40 cellular contexts compared by ENCODE assay signal in genomic region chr6:29079203-29079602, GRCh38. TPM values are rescaled to one million over a fixed set of nuclear protein-coding genes. Genes with fewer than 3 reads are reported as not detected.
"Had no signal": no experiment of that assay in that cellular context is flagged by ENCODE, and none has a peak within 500 bp of the region (broad histone marks: within the 10 kb centered on the region; RNA-seq: fewer than 3 reads in every experiment).

No MANE protein-coding gene starts in this region.

- H3K4me3 ChIP-seq: adrenal gland, body of pancreas, breast epithelium had no signal

- H3K9me3 Mint-ChIP-seq: activated B cell treated with CpG ODN at 0.5 μM for 24 hours; activated CD4-positive, alpha-beta memory T cell treated with anti-CD3 and anti-CD28 coated beads for 36 hours; activated CD4-positive, alpha-beta T cell treated with anti-CD3 and anti-CD28 coated beads, Interleukin-2, amount 10 ng/mL, durations not matched to agents 24 days and 14 days; activated CD8-positive, alpha-beta T cell treated with anti-CD3 and anti-CD28 coated beads for 36 hours; activated naive CD4-positive, alpha-beta T cell treated with anti-CD3 and anti-CD28 coated beads for 36 hours; activated naive CD4-positive, alpha-beta T cell treated with anti-CD3 and anti-CD28 coated beads, Interleukin-2, amount 50 U/mL, for 72 hours; activated naive CD8-positive, alpha-beta T cell treated with anti-CD3 and anti-CD28 coated beads for 36 hours; activated T-cell treated with anti-CD3 and anti-CD28 coated beads, Interleukin-2, amount 50 U/mL, for 4 hours; activated T-cell treated with anti-CD3 and anti-CD28 coated beads, Interleukin-2, amount 50 U/mL, for 72 hours; activated T-helper 1 cell treated with anti-CD3 and anti-CD28 coated beads, Interleukin-12 subunit alpha, Interleukin-12 subunit beta, Interleukin-2, Interleukin-4 antibody, amounts not matched to agents 30 ng/mL and 10 ng/mL and 1 ng/mL, durations not matched to agents 14 hours and 24 hours and 36 hours; activated T-helper 17 cell treated with anti-CD3 and anti-CD28 coated beads, Interleukin-2, amount 50 U/mL, for 72 hours; central memory CD8-positive, alpha-beta T cell; T-helper 1 cell treated with Interleukin-12 subunit alpha and Interleukin-12 subunit beta and Interleukin-4 antibody, amounts not matched to agents 30 μg/mL and 1 μg/mL, for 36 hours; T-helper 2 cell treated with Interferon-gamma antibody and Interleukin-4, amounts not matched to agents 5 μg/mL and 100 μg/mL, for 36 hours had no signal

- H3K27ac ChIP-seq: adrenal gland, body of pancreas, brain microvascular endothelial cell, breast epithelium, VCaP had no signal

- H3K4me3 Mint-ChIP-seq: activated B cell treated with CpG ODN at 0.5 μM for 24 hours; activated CD4-positive, alpha-beta memory T cell treated with anti-CD3 and anti-CD28 coated beads for 36 hours; activated CD4-positive, alpha-beta T cell treated with anti-CD3 and anti-CD28 coated beads, Interleukin-2, amount 10 ng/mL, durations not matched to agents 24 days and 14 days; activated CD8-positive, alpha-beta T cell treated with anti-CD3 and anti-CD28 coated beads for 36 hours; activated naive CD4-positive, alpha-beta T cell treated with anti-CD3 and anti-CD28 coated beads for 36 hours; activated naive CD8-positive, alpha-beta T cell treated with anti-CD3 and anti-CD28 coated beads for 36 hours; activated T-cell treated with anti-CD3 and anti-CD28 coated beads, Interleukin-2, amount 50 U/mL, for 4 hours; activated T-cell treated with anti-CD3 and anti-CD28 coated beads, Interleukin-2, amount 50 U/mL, for 72 hours; activated T-helper 1 cell treated with anti-CD3 and anti-CD28 coated beads, Interleukin-12 subunit alpha, Interleukin-12 subunit beta, Interleukin-2, Interleukin-4 antibody, amounts not matched to agents 30 ng/mL and 10 ng/mL and 1 ng/mL, durations not matched to agents 14 hours and 24 hours and 36 hours; activated T-helper 17 cell treated with anti-CD3 and anti-CD28 coated beads, Interleukin-2, amount 50 U/mL, for 72 hours; central memory CD8-positive, alpha-beta T cell; T-helper 1 cell treated with Interleukin-12 subunit alpha and Interleukin-12 subunit beta and Interleukin-4 antibody, amounts not matched to agents 30 μg/mL and 1 μg/mL, for 36 hours; T-helper 2 cell treated with Interferon-gamma antibody and Interleukin-4, amounts not matched to agents 5 μg/mL and 100 μg/mL, for 36 hours had no signal

- H3K36me3 Mint-ChIP-seq: activated CD4-positive, alpha-beta memory T cell treated with anti-CD3 and anti-CD28 coated beads for 36 hours; activated naive CD4-positive, alpha-beta T cell treated with anti-CD3 and anti-CD28 coated beads, Interleukin-2, amount 50 U/mL, for 72 hours; activated naive CD8-positive, alpha-beta T cell treated with anti-CD3 and anti-CD28 coated beads for 36 hours had no signal

- DNase-seq: activated B cell treated with CpG ODN at 0.5 μM for 24 hours; activated CD4-positive, alpha-beta memory T cell treated with anti-CD3 and anti-CD28 coated beads for 36 hours; activated CD4-positive, alpha-beta T cell treated with anti-CD3 and anti-CD28 coated beads for 4 hours; activated CD4-positive, alpha-beta T cell treated with anti-CD3 and anti-CD28 coated beads, Interleukin-2, amount 10 ng/mL, durations not matched to agents 24 days and 14 days; activated CD4-positive, alpha-beta T cell treated with anti-CD3 and anti-CD28 coated beads, Interleukin-2, amount 50 U/mL, for 1 hour; activated CD4-positive, alpha-beta T cell treated with anti-CD3 and anti-CD28 coated beads, Interleukin-2, amount 50 U/mL, for 4 hours; activated CD4-positive, CD25-positive, alpha-beta regulatory T cell treated with anti-CD3 and anti-CD28 coated beads, Interleukin-2, amount 50 U/mL, for 72 hours; activated CD8-positive, alpha-beta memory T cell treated with anti-CD3 and anti-CD28 coated beads, Interleukin-2, amount 50 U/mL, for 4 hours; activated CD8-positive, alpha-beta T cell treated with anti-CD3 and anti-CD28 coated beads for 36 hours; activated effector memory CD4-positive, alpha-beta T cell treated with anti-CD3 and anti-CD28 coated beads, Interleukin-2, amount 50 U/mL, for 16 hours; activated gamma-delta T cell treated with Interleukin-2 at 50 U/mL for 16 hours; activated naive CD4-positive, alpha-beta T cell; activated naive CD4-positive, alpha-beta T cell treated with anti-CD3 and anti-CD28 coated beads for 36 hours; activated naive CD4-positive, alpha-beta T cell treated with anti-CD3 and anti-CD28 coated beads, Interleukin-2, amount 50 U/mL, for 16 hours; activated naive CD8-positive, alpha-beta T cell treated with anti-CD3 and anti-CD28 coated beads for 36 hours; activated T-cell treated with anti-CD3 and anti-CD28 coated beads for 4 hours; activated T-cell treated with anti-CD3 and anti-CD28 coated beads, Interleukin-2, amount 50 U/mL, for 1 hour; activated T-cell treated with anti-CD3 and anti-CD28 coated beads, Interleukin-2, amount 50 U/mL, for 4 hours; activated T-cell treated with anti-CD3 and anti-CD28 coated beads, Interleukin-2, amount 50 U/mL, for 72 hours; adrenal gland; amniotic stem cell; aorta; body of pancreas; brain microvascular endothelial cell; cerebellar nuclear complex; T-helper 2 cell; T-helper 9 cell had no signal

- FAIRE-seq: astrocyte, TTC549 had no signal

- H3K4me1 ChIP-seq: adrenal gland, body of pancreas, breast epithelium had no signal

- H3K36me3 ChIP-seq: adrenal gland, brain microvascular endothelial cell, breast epithelium had no signal

- H3K9me3 ChIP-seq: adrenal gland, body of pancreas, breast epithelium had no signal

- H3K4me1 Mint-ChIP-seq: activated B cell treated with CpG ODN at 0.5 μM for 24 hours; activated CD4-positive, alpha-beta T cell treated with anti-CD3 and anti-CD28 coated beads, Interleukin-2, amount 10 ng/mL, durations not matched to agents 24 days and 14 days; activated T-helper 17 cell treated with anti-CD3 and anti-CD28 coated beads, Interleukin-2, amount 50 U/mL, for 72 hours; central memory CD8-positive, alpha-beta T cell had no signal

- ATAC-seq: activated CD8-positive, alpha-beta T cell treated with anti-CD3 and anti-CD28 coated beads for 36 hours; activated naive CD4-positive, alpha-beta T cell treated with anti-CD3 and anti-CD28 coated beads, Interleukin-2, amount 50 U/mL, for 72 hours; activated T-cell treated with anti-CD3 and anti-CD28 coated beads, Interleukin-2, amount 50 U/mL, for 4 hours; activated T-cell treated with anti-CD3 and anti-CD28 coated beads, Interleukin-2, amount 50 U/mL, for 72 hours; activated T-helper 17 cell treated with anti-CD3 and anti-CD28 coated beads, Interleukin-2, amount 50 U/mL, for 72 hours; body of pancreas had no signal

- H3K27me3 ChIP-seq: adrenal gland, body of pancreas, brain microvascular endothelial cell, breast epithelium had no signal

- H3K27ac Mint-ChIP-seq: activated B cell treated with CpG ODN at 0.5 μM for 24 hours; activated CD4-positive, alpha-beta memory T cell treated with anti-CD3 and anti-CD28 coated beads for 36 hours; activated CD4-positive, alpha-beta T cell treated with anti-CD3 and anti-CD28 coated beads, Interleukin-2, amount 10 ng/mL, durations not matched to agents 24 days and 14 days; activated CD8-positive, alpha-beta T cell treated with anti-CD3 and anti-CD28 coated beads for 36 hours; activated naive CD4-positive, alpha-beta T cell treated with anti-CD3 and anti-CD28 coated beads for 36 hours; activated naive CD4-positive, alpha-beta T cell treated with anti-CD3 and anti-CD28 coated beads, Interleukin-2, amount 50 U/mL, for 72 hours; activated naive CD8-positive, alpha-beta T cell treated with anti-CD3 and anti-CD28 coated beads for 36 hours; activated T-cell treated with anti-CD3 and anti-CD28 coated beads, Interleukin-2, amount 50 U/mL, for 72 hours; activated T-helper 1 cell treated with anti-CD3 and anti-CD28 coated beads, Interleukin-12 subunit alpha, Interleukin-12 subunit beta, Interleukin-2, Interleukin-4 antibody, amounts not matched to agents 30 ng/mL and 10 ng/mL and 1 ng/mL, durations not matched to agents 14 hours and 24 hours and 36 hours; activated T-helper 17 cell treated with anti-CD3 and anti-CD28 coated beads, Interleukin-2, amount 50 U/mL, for 72 hours; T-helper 1 cell treated with Interleukin-12 subunit alpha and Interleukin-12 subunit beta and Interleukin-4 antibody, amounts not matched to agents 30 μg/mL and 1 μg/mL, for 36 hours; T-helper 2 cell treated with Interferon-gamma antibody and Interleukin-4, amounts not matched to agents 5 μg/mL and 100 μg/mL, for 36 hours had no signal

RNA-seq across cellular contexts. Expression of gene OR2B3, which starts 7.9 kb away (rescaled TPM):
- total RNA-seq: activated B cell treated with CpG ODN at 0.5 μM for 24 hours; activated CD4-positive, alpha-beta memory T cell treated with anti-CD3 and anti-CD28 coated beads for 36 hours; activated CD4-positive, alpha-beta T cell treated with anti-CD3 and anti-CD28 coated beads, Interleukin-2, amount 10 ng/mL, durations not matched to agents 24 days and 14 days; activated CD8-positive, alpha-beta memory T cell treated with anti-CD3 and anti-CD28 coated beads for 36 hours; activated CD8-positive, alpha-beta T cell treated with anti-CD3 and anti-CD28 coated beads for 36 hours; activated naive CD4-positive, alpha-beta T cell treated with anti-CD3 and anti-CD28 coated beads for 36 hours; activated naive CD4-positive, alpha-beta T cell treated with anti-CD3 and anti-CD28 coated beads, Interleukin-2, amount 50 U/mL, for 72 hours; activated naive CD8-positive, alpha-beta T cell treated with anti-CD3 and anti-CD28 coated beads for 36 hours; activated T-cell treated with anti-CD3 and anti-CD28 coated beads, Interleukin-2, amount 50 U/mL, for 4 hours; activated T-cell treated with anti-CD3 and anti-CD28 coated beads, Interleukin-2, amount 50 U/mL, for 72 hours; activated T-helper 1 cell treated with anti-CD3 and anti-CD28 coated beads, Interleukin-12 subunit alpha, Interleukin-12 subunit beta, Interleukin-2, Interleukin-4 antibody, amounts not matched to agents 30 ng/mL and 10 ng/mL and 1 ng/mL, durations not matched to agents 14 hours and 24 hours and 36 hours; activated T-helper 17 cell treated with anti-CD3 and anti-CD28 coated beads, Interleukin-2, amount 50 U/mL, for 72 hours; adrenal gland; aorta; astrocyte; body of pancreas; breast epithelium; cardiac septum; chondrocyte had no signal
- polyA plus RNA-seq: adrenal gland, aorta had no signal

RNA-seq across cellular contexts. Expression of gene OR2J1, which starts 20.1 kb away (rescaled TPM):
- total RNA-seq: activated B cell treated with CpG ODN at 0.5 μM for 24 hours; activated CD4-positive, alpha-beta memory T cell treated with anti-CD3 and anti-CD28 coated beads for 36 hours; activated CD4-positive, alpha-beta T cell treated with anti-CD3 and anti-CD28 coated beads, Interleukin-2, amount 10 ng/mL, durations not matched to agents 24 days and 14 days; activated CD8-positive, alpha-beta memory T cell treated with anti-CD3 and anti-CD28 coated beads for 36 hours; activated CD8-positive, alpha-beta T cell treated with anti-CD3 and anti-CD28 coated beads for 36 hours; activated naive CD4-positive, alpha-beta T cell treated with anti-CD3 and anti-CD28 coated beads for 36 hours; activated naive CD4-positive, alpha-beta T cell treated with anti-CD3 and anti-CD28 coated beads, Interleukin-2, amount 50 U/mL, for 72 hours; activated naive CD8-positive, alpha-beta T cell treated with anti-CD3 and anti-CD28 coated beads for 36 hours; activated T-cell treated with anti-CD3 and anti-CD28 coated beads, Interleukin-2, amount 50 U/mL, for 4 hours; activated T-cell treated with anti-CD3 and anti-CD28 coated beads, Interleukin-2, amount 50 U/mL, for 72 hours; activated T-helper 1 cell treated with anti-CD3 and anti-CD28 coated beads, Interleukin-12 subunit alpha, Interleukin-12 subunit beta, Interleukin-2, Interleukin-4 antibody, amounts not matched to agents 30 ng/mL and 10 ng/mL and 1 ng/mL, durations not matched to agents 14 hours and 24 hours and 36 hours; activated T-helper 17 cell treated with anti-CD3 and anti-CD28 coated beads, Interleukin-2, amount 50 U/mL, for 72 hours; adrenal gland; aorta; astrocyte; body of pancreas; breast epithelium; cardiac septum; chondrocyte had no signal
- polyA plus RNA-seq: adrenal gland, aorta had no signal

RNA-seq across cellular contexts. Expression of gene OR2J3, which starts 28.7 kb away (rescaled TPM):
- total RNA-seq: activated B cell treated with CpG ODN at 0.5 μM for 24 hours; activated CD4-positive, alpha-beta memory T cell treated with anti-CD3 and anti-CD28 coated beads for 36 hours; activated CD4-positive, alpha-beta T cell treated with anti-CD3 and anti-CD28 coated beads, Interleukin-2, amount 10 ng/mL, durations not matched to agents 24 days and 14 days; activated CD8-positive, alpha-beta memory T cell treated with anti-CD3 and anti-CD28 coated beads for 36 hours; activated CD8-positive, alpha-beta T cell treated with anti-CD3 and anti-CD28 coated beads for 36 hours; activated naive CD4-positive, alpha-beta T cell treated with anti-CD3 and anti-CD28 coated beads for 36 hours; activated naive CD4-positive, alpha-beta T cell treated with anti-CD3 and anti-CD28 coated beads, Interleukin-2, amount 50 U/mL, for 72 hours; activated naive CD8-positive, alpha-beta T cell treated with anti-CD3 and anti-CD28 coated beads for 36 hours; activated T-cell treated with anti-CD3 and anti-CD28 coated beads, Interleukin-2, amount 50 U/mL, for 4 hours; activated T-cell treated with anti-CD3 and anti-CD28 coated beads, Interleukin-2, amount 50 U/mL, for 72 hours; activated T-helper 1 cell treated with anti-CD3 and anti-CD28 coated beads, Interleukin-12 subunit alpha, Interleukin-12 subunit beta, Interleukin-2, Interleukin-4 antibody, amounts not matched to agents 30 ng/mL and 10 ng/mL and 1 ng/mL, durations not matched to agents 14 hours and 24 hours and 36 hours; activated T-helper 17 cell treated with anti-CD3 and anti-CD28 coated beads, Interleukin-2, amount 50 U/mL, for 72 hours; adrenal gland; aorta; astrocyte; body of pancreas; cardiac septum; chondrocyte had no signal
- polyA plus RNA-seq: adrenal gland had no signal

RNA-seq across cellular contexts. Expression of gene OR2W1, which starts 34.2 kb away (rescaled TPM):
- total RNA-seq: activated B cell treated with CpG ODN at 0.5 μM for 24 hours; activated CD4-positive, alpha-beta memory T cell treated with anti-CD3 and anti-CD28 coated beads for 36 hours; activated CD4-positive, alpha-beta T cell treated with anti-CD3 and anti-CD28 coated beads, Interleukin-2, amount 10 ng/mL, durations not matched to agents 24 days and 14 days; activated CD8-positive, alpha-beta memory T cell treated with anti-CD3 and anti-CD28 coated beads for 36 hours; activated CD8-positive, alpha-beta T cell treated with anti-CD3 and anti-CD28 coated beads for 36 hours; activated naive CD4-positive, alpha-beta T cell treated with anti-CD3 and anti-CD28 coated beads for 36 hours; activated naive CD4-positive, alpha-beta T cell treated with anti-CD3 and anti-CD28 coated beads, Interleukin-2, amount 50 U/mL, for 72 hours; activated naive CD8-positive, alpha-beta T cell treated with anti-CD3 and anti-CD28 coated beads for 36 hours; activated T-cell treated with anti-CD3 and anti-CD28 coated beads, Interleukin-2, amount 50 U/mL, for 4 hours; activated T-cell treated with anti-CD3 and anti-CD28 coated beads, Interleukin-2, amount 50 U/mL, for 72 hours; activated T-helper 1 cell treated with anti-CD3 and anti-CD28 coated beads, Interleukin-12 subunit alpha, Interleukin-12 subunit beta, Interleukin-2, Interleukin-4 antibody, amounts not matched to agents 30 ng/mL and 10 ng/mL and 1 ng/mL, durations not matched to agents 14 hours and 24 hours and 36 hours; activated T-helper 17 cell treated with anti-CD3 and anti-CD28 coated beads, Interleukin-2, amount 50 U/mL, for 72 hours; adrenal gland; aorta; astrocyte; body of pancreas; breast epithelium; cardiac septum; chondrocyte had no signal
- polyA plus RNA-seq: adrenal gland, aorta had no signal
